Comparison of ENCODE assay signal across 8 cellular contexts in the genomic region with DNA sequence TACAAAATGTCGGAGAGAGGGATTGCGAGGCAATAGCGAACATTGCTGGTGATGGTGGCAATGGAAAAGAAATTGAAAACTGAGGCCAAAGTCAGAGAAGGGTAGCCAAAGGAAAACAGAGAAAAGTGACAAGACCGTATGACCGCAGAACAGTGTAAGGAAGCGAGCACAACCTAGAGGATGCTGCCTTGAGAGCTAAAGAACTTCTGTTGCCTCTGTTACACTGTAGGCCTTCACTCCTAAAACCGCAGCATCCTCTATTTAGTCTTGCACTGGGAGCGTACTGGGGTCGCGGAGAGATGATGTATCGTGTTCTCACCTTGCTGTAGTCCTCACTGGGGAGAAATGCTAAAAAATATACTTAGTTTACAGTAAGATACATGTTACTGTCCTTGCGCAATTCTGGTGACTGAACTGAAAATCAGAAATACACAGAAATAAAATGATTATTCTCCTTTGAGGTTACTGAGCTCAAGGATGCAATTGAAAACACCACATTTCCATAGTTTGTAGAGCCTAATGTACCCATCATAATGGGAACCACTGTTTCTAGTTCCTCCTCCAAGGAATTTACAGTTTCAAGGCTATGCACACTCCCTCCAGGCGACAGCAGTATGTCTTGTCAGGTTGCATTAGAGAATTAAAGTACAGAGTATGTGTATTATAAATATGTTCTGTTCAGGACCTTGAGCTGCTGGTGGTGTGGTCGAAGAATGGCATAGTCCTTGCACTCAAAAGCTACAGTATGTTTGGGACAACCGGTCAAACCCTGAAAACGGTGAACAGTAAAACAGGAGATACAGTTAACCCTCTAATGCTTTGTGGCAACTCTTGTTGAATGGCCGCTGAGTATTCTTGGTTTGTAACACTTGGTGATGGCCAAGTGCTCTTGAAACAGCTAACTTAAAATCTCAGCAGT. TPM values are rescaled to one million over a fixed set of nuclear protein-coding genes. Genes with fewer than 3 reads are reported as not detected.
DNase-seq lines count a peak whose midpoint lies in the region; ATAC-seq and TF ChIP-seq lines count a peak whose summit lies in the region.

No MANE protein-coding gene starts in this region.

- H3K4me3 ChIP-seq in CD8-positive, alpha-beta memory T cell (ENCODE audit: low read length) = peak overlapping the region; percentile 84
- H3K4me3 ChIP-seq in HEK293 (ENCODE audit: low read depth, low read length) (peak overlapping the region; percentile 77), neural cell (ENCODE audit: low read length) (peak overlapping the region; percentile 86)

- no peaks in the 10 kb centered on the region for H4K20me1 ChIP-seq in neural cell (ENCODE audit: insufficient read depth)

- peaks cover 43 to 63% (median 48%) of the 10 kb centered on the region in 3 donors for H3K4me1 Mint-ChIP-seq in CD8-positive, alpha-beta memory T cell

- no peaks in the 10 kb centered on the region for H3K9me2 ChIP-seq in neural cell (ENCODE audit: insufficient read depth, low read length)

- peaks cover 32% of the 10 kb centered on the region for H3K79me2 ChIP-seq in neural cell (replicated peaks; ENCODE audit: insufficient read depth, low read length)

- TF ChIP-seq CTCF in HEK293 (tag by site-specific recombination; IDR thresholded peaks at IDR 0.05) (no peak; the same call in 1 of the 2 replicates), neural cell (IDR thresholded peaks at IDR 0.05; ENCODE audit: poor library complexity, severe bottlenecking) (no peak)

- H3K36me3 ChIP-seq in CD8-positive, alpha-beta memory T cell (ENCODE audit: insufficient read depth, low read length) = no peaks in the 10 kb centered on the region
- no peaks in the 10 kb centered on the region for H3K36me3 ChIP-seq in HEK293 (ENCODE audit: control insufficient read depth in 2 of 2, insufficient read depth in 1 of 2, low read length in 2 of 2)
- H3K36me3 ChIP-seq in neural cell (ENCODE audit: insufficient read depth, low read length) = no peaks in the 10 kb centered on the region

- peak overlapping the region; percentile 98 for H3K4me2 ChIP-seq in neural cell (ENCODE audit: low read length)

- peaks cover 43% of the 10 kb centered on the region for H3K4me1 ChIP-seq in CD8-positive, alpha-beta memory T cell (ENCODE audit: insufficient read depth, low read length)
- H3K4me1 ChIP-seq in HEK293 (ENCODE audit: control insufficient read depth, insufficient read depth, low read length) = peaks cover 11% of the 10 kb centered on the region

- peak in 3 of 5 donors; percentile 15 to 54 (median 32) for DNase-seq in CD8-positive, alpha-beta memory T cell
- DNase-seq in SKM-1 treated with dmso at 0.1 percent for 144 hours (lab: John Stamatoyannopoulos, UW; ENCODE audit: unreplicated experiment) (peak; percentile 59), epithelial cell of prostate (ENCODE audit: low read depth, low spot score) (no peak), GM03348 (ENCODE audit: low spot score) (no peak)

- H3K27ac Mint-ChIP-seq in CD8-positive, alpha-beta memory T cell = peak overlapping the region; percentile 95 to 100 (median 100)

- H3K27me3 ChIP-seq in CD8-positive, alpha-beta memory T cell (ENCODE audit: insufficient read depth, low read length, poor library complexity, severe bottlenecking) = no peaks in the 10 kb centered on the region
- no peaks in the 10 kb centered on the region for H3K27me3 ChIP-seq in neural cell (ENCODE audit: insufficient read depth, low read depth, low read length)

- peaks cover 0 to 1% (median 0%) of the 10 kb centered on the region in 5 donors for H3K9me3 Mint-ChIP-seq in CD8-positive, alpha-beta memory T cell

- H3K27me3 Mint-ChIP-seq in CD8-positive, alpha-beta memory T cell = peaks cover 0 to 3% of the 10 kb centered on the region in 2 donors

- peak overlapping the region; percentile 95 to 100 (median 99) for H3K4me3 Mint-ChIP-seq in CD8-positive, alpha-beta memory T cell

- POLR2A ChIA-PET in CD8-positive, alpha-beta memory T cell (lab: Charles Lee) = interaction anchor here (0.7 to 2.1 kb wide), 5 partner anchors 8 to 524 kb away, joined by 3 to 11 read pairs (median 6); no protein-coding TSS in a partner anchor
- POLR2A ChIA-PET in HEK293 (lab: Yijun Ruan, JAX) = interaction anchor here (1.7 kb wide), 1 partner anchor 8 kb away, joined by 4 read pairs; no protein-coding TSS in a partner anchor

- TF ChIP-seq RAD21 in neural cell (conservative IDR thresholded peaks at IDR 0.05) = no peak

- H2AFZ ChIP-seq in neural cell (ENCODE audit: low read depth, low read length) = peak overlapping the region; percentile 78

- peak overlapping the region; percentile 86 for H3K27ac ChIP-seq in CD8-positive, alpha-beta memory T cell (ENCODE audit: low read depth, low read length)
- H3K27ac ChIP-seq in HEK293 (ENCODE audit: extremely low read depth, low read depth, low read length) = peak overlapping the region; percentile 92; the same call in 1 of the 2 replicates
- H3K27ac ChIP-seq in epithelial cell of prostate = peak overlapping the region; percentile 92
- H3K27ac ChIP-seq in neural cell (ENCODE audit: low read length) = no peak overlapping the region

- H3K9me3 ChIP-seq in CD8-positive, alpha-beta memory T cell (ENCODE audit: low read length) = no peaks in the 10 kb centered on the region
- no peaks in the 10 kb centered on the region for H3K9me3 ChIP-seq in HEK293 (ENCODE audit: control insufficient read depth, insufficient read depth, low read depth, low read length)
- no peaks in the 10 kb centered on the region for H3K9me3 ChIP-seq in neural cell (ENCODE audit: low read length)

- TF ChIP-seq EP300 in neural cell (conservative IDR thresholded peaks at IDR 0.05; ENCODE audit: poor library complexity, severe bottlenecking) = no peak

- ATAC-seq in GM21825 (IDR thresholded peaks at IDR 0.05; ENCODE audit: unreplicated experiment) (no peak), GM18868 (IDR thresholded peaks at IDR 0.05; ENCODE audit: unreplicated experiment) (no peak)

- CTCF ChIA-PET in CD8-positive, alpha-beta memory T cell (lab: Charles Lee) = interaction anchor here (0.7 to 5.9 kb wide), 6 partner anchors 9 to 532 kb away, joined by 3 to 40 read pairs (median 4); no protein-coding TSS in a partner anchor
- CTCF ChIA-PET in HEK293 (lab: Yijun Ruan, JAX) = interaction anchor here (0.7 to 1.2 kb wide), 4 partner anchors 11 to 540 kb away, joined by 3 to 4 read pairs (median 3); no protein-coding TSS in a partner anchor

- no peaks in the 10 kb centered on the region for H3F3A ChIP-seq in neural cell (ENCODE audit: insufficient read depth, low read length, poor library complexity, severe bottlenecking)

- peak overlapping the region; percentile 53 for H3K9ac ChIP-seq in neural cell (ENCODE audit: low read length)

- peaks cover 0 to 19% (median 0%) of the 10 kb centered on the region in 3 donors for H3K36me3 Mint-ChIP-seq in CD8-positive, alpha-beta memory T cell

TF ChIP-seq in HEK293, 187 proteins besides CTCF, POLR2A, EP300 and RAD21 (continues in another document):
- TF ChIP-seq ZNF600 (tag by site-specific recombination; IDR thresholded peaks at IDR 0.05) (peak; percentile 33; the same call in 1 of the 2 replicates), FEZF1 (tag by site-specific recombination; IDR thresholded peaks at IDR 0.05) (no peak), ZNF366 (tag by site-specific recombination; conservative IDR thresholded peaks at IDR 0.05) (0 out of 2 replicates have a peak, but pooled peaks have one; percentile 20)
- TF ChIP-seq, protein P1, sequence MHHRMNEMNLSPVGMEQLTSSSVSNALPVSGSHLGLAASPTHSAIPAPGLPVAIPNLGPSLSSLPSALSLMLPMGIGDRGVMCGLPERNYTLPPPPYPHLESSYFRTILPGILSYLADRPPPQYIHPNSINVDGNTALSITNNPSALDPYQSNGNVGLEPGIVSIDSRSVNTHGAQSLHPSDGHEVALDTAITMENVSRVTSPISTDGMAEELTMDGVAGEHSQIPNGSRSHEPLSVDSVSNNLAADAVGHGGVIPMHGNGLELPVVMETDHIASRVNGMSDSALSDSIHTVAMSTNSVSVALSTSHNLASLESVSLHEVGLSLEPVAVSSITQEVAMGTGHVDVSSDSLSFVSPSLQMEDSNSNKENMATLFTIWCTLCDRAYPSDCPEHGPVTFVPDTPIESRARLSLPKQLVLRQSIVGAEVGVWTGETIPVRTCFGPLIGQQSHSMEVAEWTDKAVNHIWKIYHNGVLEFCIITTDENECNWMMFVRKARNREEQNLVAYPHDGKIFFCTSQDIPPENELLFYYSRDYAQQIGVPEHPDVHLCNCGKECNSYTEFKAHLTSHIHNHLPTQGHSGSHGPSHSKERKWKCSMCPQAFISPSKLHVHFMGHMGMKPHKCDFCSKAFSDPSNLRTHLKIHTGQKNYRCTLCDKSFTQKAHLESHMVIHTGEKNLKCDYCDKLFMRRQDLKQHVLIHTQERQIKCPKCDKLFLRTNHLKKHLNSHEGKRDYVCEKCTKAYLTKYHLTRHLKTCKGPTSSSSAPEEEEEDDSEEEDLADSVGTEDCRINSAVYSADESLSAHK (tag by site-specific recombination; IDR thresholded peaks at IDR 0.05) = peak; percentile 99

TF ChIP-seq in neural cell, 6 proteins besides CTCF, POLR2A, EP300 and RAD21 (continues in another document):
- no peak for TF ChIP-seq TAF1 (IDR thresholded peaks at IDR 0.05; ENCODE audit: low read depth)
- TF ChIP-seq, protein P2, sequence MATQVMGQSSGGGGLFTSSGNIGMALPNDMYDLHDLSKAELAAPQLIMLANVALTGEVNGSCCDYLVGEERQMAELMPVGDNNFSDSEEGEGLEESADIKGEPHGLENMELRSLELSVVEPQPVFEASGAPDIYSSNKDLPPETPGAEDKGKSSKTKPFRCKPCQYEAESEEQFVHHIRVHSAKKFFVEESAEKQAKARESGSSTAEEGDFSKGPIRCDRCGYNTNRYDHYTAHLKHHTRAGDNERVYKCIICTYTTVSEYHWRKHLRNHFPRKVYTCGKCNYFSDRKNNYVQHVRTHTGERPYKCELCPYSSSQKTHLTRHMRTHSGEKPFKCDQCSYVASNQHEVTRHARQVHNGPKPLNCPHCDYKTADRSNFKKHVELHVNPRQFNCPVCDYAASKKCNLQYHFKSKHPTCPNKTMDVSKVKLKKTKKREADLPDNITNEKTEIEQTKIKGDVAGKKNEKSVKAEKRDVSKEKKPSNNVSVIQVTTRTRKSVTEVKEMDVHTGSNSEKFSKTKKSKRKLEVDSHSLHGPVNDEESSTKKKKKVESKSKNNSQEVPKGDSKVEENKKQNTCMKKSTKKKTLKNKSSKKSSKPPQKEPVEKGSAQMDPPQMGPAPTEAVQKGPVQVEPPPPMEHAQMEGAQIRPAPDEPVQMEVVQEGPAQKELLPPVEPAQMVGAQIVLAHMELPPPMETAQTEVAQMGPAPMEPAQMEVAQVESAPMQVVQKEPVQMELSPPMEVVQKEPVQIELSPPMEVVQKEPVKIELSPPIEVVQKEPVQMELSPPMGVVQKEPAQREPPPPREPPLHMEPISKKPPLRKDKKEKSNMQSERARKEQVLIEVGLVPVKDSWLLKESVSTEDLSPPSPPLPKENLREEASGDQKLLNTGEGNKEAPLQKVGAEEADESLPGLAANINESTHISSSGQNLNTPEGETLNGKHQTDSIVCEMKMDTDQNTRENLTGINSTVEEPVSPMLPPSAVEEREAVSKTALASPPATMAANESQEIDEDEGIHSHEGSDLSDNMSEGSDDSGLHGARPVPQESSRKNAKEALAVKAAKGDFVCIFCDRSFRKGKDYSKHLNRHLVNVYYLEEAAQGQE (IDR thresholded peaks at IDR 0.05; ENCODE audit: borderline replicate concordance) = no peak

RNA-seq across cellular contexts. Expression of a gene that starts 1.3 kb away (rescaled TPM):
- 10 to 100 TPM; 64.7 to 68.6 TPM for total RNA-seq in CD8-positive, alpha-beta memory T cell
- polyA plus RNA-seq in CD8-positive, alpha-beta memory T cell = 80.8 TPM
- polyA plus RNA-seq in neural cell = 2.6 and 3.3 TPM in 2 replicates
- 11.2 and 12.6 TPM in 2 replicates for polyA minus RNA-seq in neural cell

Comparison
In these comparisons a context has a peak if more than half of its experiments do, and no peak if none do; other contexts are left out.
1. DNase-seq: peak in CD8-positive, alpha-beta memory T cell (3 of 5) and SKM-1 treated with dmso at 0.1 percent for 144 hours (single experiment); none in epithelial cell of prostate (single experiment) and GM03348 (single experiment).
2. RNA of a gene that starts 1.3 kb away (polyA plus RNA-seq): 80.8 TPM in CD8-positive, alpha-beta memory T cell (single experiment); 2.6 to 3.3 TPM in neural cell; every median in the first group is over 10 times any median in the second.
3. Peak in every context shown above with its lines, with median percentiles within 50 percentile points of each other: H3K4me3 ChIP-seq.